ENCODE assay signal across 14 cellular contexts in genomic region chr18:49664086-49664890, GRCh38.
DNase-seq lines count a peak whose midpoint lies in the region; ATAC-seq and TF ChIP-seq lines count a peak whose summit lies in the region.
"Had no signal": no experiment of that assay in that cellular context is flagged by ENCODE, and none has a peak within 500 bp of the region (broad histone marks: within the 10 kb centered on the region; RNA-seq: fewer than 3 reads in every experiment).

No MANE protein-coding gene starts in this region.

- intact Hi-C loops in sigmoid colon (cut with DNase I): no loop called here

- CTCF ChIA-PET in HEK293 (lab: Yijun Ruan, JAX) (no interaction called here), WTC11 (lab: Charles Lee) (interaction anchor here (1.2 to 1.3 kb wide), 2 partner anchors 12 to 16 kb away, joined by 4 to 5 read pairs; no protein-coding TSS in a partner anchor)

- H3K4me2 ChIP-seq in Karpas-422 (ENCODE audit: low read depth, low read length, poor library complexity, severe bottlenecking): no peak overlapping the region

- 30 to 52% methylated on average over 12 of the region's 12 CpGs for WGBS in sigmoid colon, 2 donors

- no peak for TF ChIP-seq EP300 in sigmoid colon (IDR thresholded peaks at IDR 0.05)

- H3K4me3 ChIP-seq in HEK293 (ENCODE audit: low read depth, low read length): no peak overlapping the region
- H3K4me3 ChIP-seq in sigmoid colon: no peak overlapping the region
- H3K4me3 ChIP-seq in Karpas-422 (ENCODE audit: low read length): no peak overlapping the region
- H3K4me3 ChIP-seq: BLaER1 had no signal

- H3K9me2 ChIP-seq in Karpas-422 (replicated peaks; ENCODE audit: insufficient read depth, low read length): no peaks in the 10 kb centered on the region

- H3K9me3 ChIP-seq in HEK293 (ENCODE audit: control insufficient read depth, insufficient read depth, low read depth, low read length) (no peaks in the 10 kb centered on the region), sigmoid colon (no peaks in the 10 kb centered on the region), Karpas-422 (ENCODE audit: low read length) (no peaks in the 10 kb centered on the region)
- H3K9me3 ChIP-seq: BLaER1 had no signal

- H3K79me2 ChIP-seq in Karpas-422 (ENCODE audit: low read length): no peaks in the 10 kb centered on the region

- no peaks in the 10 kb centered on the region for H3K27me3 Mint-ChIP-seq in WTC11 (ENCODE audit: low read depth)

- peaks cover 40% of the 10 kb centered on the region for H3K4me1 Mint-ChIP-seq in WTC11
- H3K4me1 Mint-ChIP-seq: activated CD4-positive, alpha-beta T cell treated with anti-CD3 and anti-CD28 coated beads, Interleukin-2, amount 10 ng/mL, durations not matched to agents 24 days and 14 days; stimulated activated naive B cell treated with anti-CD40 and anti-IgM and Interleukin-4, amounts not matched to agents 10 μg/mL and 1 μg/mL and 100 μg/mL, for 72 hours had no signal

- peaks cover 10% of the 10 kb centered on the region for H3K9me3 Mint-ChIP-seq in WTC11
- H3K9me3 Mint-ChIP-seq: activated CD4-positive, alpha-beta T cell treated with anti-CD3 and anti-CD28 coated beads, Interleukin-2, amount 10 ng/mL, durations not matched to agents 24 days and 14 days; stimulated activated naive B cell treated with anti-CD40 and anti-IgM and Interleukin-4, amounts not matched to agents 10 μg/mL and 1 μg/mL and 100 μg/mL, for 72 hours had no signal

- no peak for TF ChIP-seq POLR2A in sigmoid colon (IDR thresholded peaks at IDR 0.05)

- H3K36me3 Mint-ChIP-seq in WTC11: no peaks in the 10 kb centered on the region
- H3K36me3 Mint-ChIP-seq: stimulated activated naive B cell treated with anti-CD40 and anti-IgM and Interleukin-4, amounts not matched to agents 10 μg/mL and 1 μg/mL and 100 μg/mL, for 72 hours had no signal

- TF ChIP-seq CTCF in HEK293 (tag by site-specific recombination; IDR thresholded peaks at IDR 0.05): no peak
- no peak for TF ChIP-seq CTCF in WTC11 (IDR thresholded peaks at IDR 0.05)
- no peak for TF ChIP-seq CTCF in sigmoid colon (IDR thresholded peaks at IDR 0.05)

- H3K4me1 ChIP-seq in HEK293 (ENCODE audit: control insufficient read depth, insufficient read depth, low read length) (peaks cover 21% of the 10 kb centered on the region), sigmoid colon (peaks cover 0 to 12% (median 0%) of the 10 kb centered on the region in 4 donors), Karpas-422 (ENCODE audit: low read length) (no peaks in the 10 kb centered on the region)

- DNase-seq in WTC11 (ENCODE audit: low spot score): peak; percentile 55
- DNase-seq in iPS-NIHi7 (ENCODE audit: extremely low spot score): peak; percentile 70
- DNase-seq in sigmoid colon: peak; percentile 77
- no peak for DNase-seq in Karpas-422
- no peak for DNase-seq in 8988T
- no peak for DNase-seq in activated gamma-delta T cell (lab: John Stamatoyannopoulos, UW)
- DNase-seq in NCI-H226: no peak
- DNase-seq: activated CD4-positive, alpha-beta T cell treated with anti-CD3 and anti-CD28 coated beads, Interleukin-2, amount 10 ng/mL, durations not matched to agents 24 days and 14 days; mammary epithelial cell; stimulated activated CD4-positive, alpha-beta T cell treated with anti-CD3 and anti-CD28 coated beads, Interleukin-4, amount 100 ng/mL, for 24 hours; stimulated activated naive B cell treated with anti-CD40 and anti-IgM and Interleukin-4, amounts not matched to agents 10 μg/mL and 1 μg/mL and 100 μg/mL, for 72 hours; T-helper 1 cell had no signal

- H3K27me3 ChIP-seq in sigmoid colon (no peaks in the 10 kb centered on the region), Karpas-422 (ENCODE audit: low read length) (no peaks in the 10 kb centered on the region)
- H3K27me3 ChIP-seq: BLaER1 had no signal

- H2AFZ ChIP-seq in Karpas-422 (ENCODE audit: low read length): no peak overlapping the region

- H3K36me3 ChIP-seq in HEK293 (ENCODE audit: control insufficient read depth in 2 of 2, insufficient read depth in 1 of 2, low read length in 2 of 2) (no peaks in the 10 kb centered on the region), sigmoid colon (no peaks in the 10 kb centered on the region), Karpas-422 (ENCODE audit: insufficient read depth, low read length) (no peaks in the 10 kb centered on the region)
- H3K36me3 ChIP-seq: BLaER1 had no signal

- peak overlapping the region; percentile 26 for H3K27ac Mint-ChIP-seq in WTC11
- H3K27ac Mint-ChIP-seq: activated CD4-positive, alpha-beta T cell treated with anti-CD3 and anti-CD28 coated beads, Interleukin-2, amount 10 ng/mL, durations not matched to agents 24 days and 14 days; stimulated activated naive B cell treated with anti-CD40 and anti-IgM and Interleukin-4, amounts not matched to agents 10 μg/mL and 1 μg/mL and 100 μg/mL, for 72 hours had no signal

- POLR2A ChIA-PET in HEK293 (lab: Yijun Ruan, JAX): no interaction called here
- POLR2A ChIA-PET in WTC11 (lab: Charles Lee): no interaction called here

- H4K20me1 ChIP-seq in Karpas-422 (ENCODE audit: insufficient read depth, low read depth, low read length): no peaks in the 10 kb centered on the region
- H4K20me1 ChIP-seq: BLaER1 had no signal

- ATAC-seq in WTC11: peak; percentile 94
- ATAC-seq: stimulated activated naive B cell treated with anti-CD40 and anti-IgM and Interleukin-4, amounts not matched to agents 10 μg/mL and 1 μg/mL and 100 μg/mL, for 72 hours had no signal

- no peak overlapping the region for H3K9ac ChIP-seq in Karpas-422 (ENCODE audit: low read length)
- H3K9ac ChIP-seq: BLaER1 had no signal

- H3K4me3 Mint-ChIP-seq in WTC11: no peak overlapping the region
- H3K4me3 Mint-ChIP-seq: activated CD4-positive, alpha-beta T cell treated with anti-CD3 and anti-CD28 coated beads, Interleukin-2, amount 10 ng/mL, durations not matched to agents 24 days and 14 days; stimulated activated naive B cell treated with anti-CD40 and anti-IgM and Interleukin-4, amounts not matched to agents 10 μg/mL and 1 μg/mL and 100 μg/mL, for 72 hours had no signal

- H3K27ac ChIP-seq in HEK293 (ENCODE audit: extremely low read depth, low read depth, low read length): peak overlapping the region; percentile 49; the same call in 1 of the 2 replicates
- peak overlapping the region; percentile 14 to 57 (median 40) for H3K27ac ChIP-seq in sigmoid colon
- H3K27ac ChIP-seq in Karpas-422 (ENCODE audit: low read length): no peak overlapping the region
- H3K27ac ChIP-seq: BLaER1 had no signal

TF ChIP-seq in HEK293, 187 proteins besides CTCF, POLR2A, EP300 and RAD21 (continues in another document):
- TF ChIP-seq, protein P1, sequence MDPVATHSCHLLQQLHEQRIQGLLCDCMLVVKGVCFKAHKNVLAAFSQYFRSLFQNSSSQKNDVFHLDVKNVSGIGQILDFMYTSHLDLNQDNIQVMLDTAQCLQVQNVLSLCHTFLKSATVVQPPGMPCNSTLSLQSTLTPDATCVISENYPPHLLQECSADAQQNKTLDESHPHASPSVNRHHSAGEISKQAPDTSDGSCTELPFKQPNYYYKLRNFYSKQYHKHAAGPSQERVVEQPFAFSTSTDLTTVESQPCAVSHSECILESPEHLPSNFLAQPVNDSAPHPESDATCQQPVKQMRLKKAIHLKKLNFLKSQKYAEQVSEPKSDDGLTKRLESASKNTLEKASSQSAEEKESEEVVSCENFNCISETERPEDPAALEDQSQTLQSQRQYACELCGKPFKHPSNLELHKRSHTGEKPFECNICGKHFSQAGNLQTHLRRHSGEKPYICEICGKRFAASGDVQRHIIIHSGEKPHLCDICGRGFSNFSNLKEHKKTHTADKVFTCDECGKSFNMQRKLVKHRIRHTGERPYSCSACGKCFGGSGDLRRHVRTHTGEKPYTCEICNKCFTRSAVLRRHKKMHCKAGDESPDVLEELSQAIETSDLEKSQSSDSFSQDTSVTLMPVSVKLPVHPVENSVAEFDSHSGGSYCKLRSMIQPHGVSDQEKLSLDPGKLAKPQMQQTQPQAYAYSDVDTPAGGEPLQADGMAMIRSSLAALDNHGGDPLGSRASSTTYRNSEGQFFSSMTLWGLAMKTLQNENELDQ (tag by site-specific recombination; IDR thresholded peaks at IDR 0.05; ENCODE audit: low read depth): no peak
- TF ChIP-seq SP2 (tag by site-specific recombination; IDR thresholded peaks at IDR 0.05): peak; percentile 87
- TF ChIP-seq ZFP37 (tag by site-specific recombination; IDR thresholded peaks at IDR 0.05): peak; percentile 44; the same call in 1 of the 2 replicates
- TF ChIP-seq, protein P2, sequence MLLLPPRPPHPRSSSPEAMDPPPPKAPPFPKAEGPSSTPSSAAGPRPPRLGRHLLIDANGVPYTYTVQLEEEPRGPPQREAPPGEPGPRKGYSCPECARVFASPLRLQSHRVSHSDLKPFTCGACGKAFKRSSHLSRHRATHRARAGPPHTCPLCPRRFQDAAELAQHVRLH (tag by site-specific recombination; IDR thresholded peaks at IDR 0.05): no peak
- 0 out of 2 replicates have a peak, but pooled peaks have one; percentile 43 for TF ChIP-seq ZNF335 (tag by site-specific recombination; conservative IDR thresholded peaks at IDR 0.05)

Comparison
In these comparisons a context has a peak if more than half of its experiments do, and no peak if none do; other contexts are left out.
1. DNase-seq: peak in WTC11 (single experiment), iPS-NIHi7 (single experiment) and sigmoid colon (single experiment); none in Karpas-422 (single experiment), 8988T (single experiment), activated gamma-delta T cell (single experiment) and NCI-H226 (single experiment).